ENCODE assay signal across 23 cellular contexts in the genomic region with DNA sequence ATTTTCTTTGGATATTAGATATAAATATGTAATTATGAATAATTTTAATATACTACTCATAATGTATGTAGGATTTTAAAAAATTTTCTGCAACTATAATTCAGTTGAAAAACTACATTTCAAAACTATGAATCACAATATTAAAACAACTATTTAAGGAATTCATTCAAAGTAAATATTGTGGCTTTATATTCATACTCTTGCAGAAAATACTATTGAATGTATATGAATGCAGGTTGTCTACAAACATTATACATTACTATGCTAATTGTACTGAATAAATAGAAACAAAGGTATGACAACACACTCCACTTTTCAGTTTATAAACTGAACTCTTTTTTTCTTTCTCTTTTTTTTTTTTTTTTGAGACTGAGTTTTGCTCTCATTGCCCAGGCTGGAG.
"Had no signal": no experiment of that assay in that cellular context is flagged by ENCODE, and none has a peak within 500 bp of the region (broad histone marks: within the 10 kb centered on the region; RNA-seq: fewer than 3 reads in every experiment).

No MANE protein-coding gene starts in this region.

- H3K27me3 ChIP-seq: adrenal gland, MG63 had no signal

- H3K4me3 ChIP-seq: adrenal gland, MG63 had no signal

- DNase-seq: activated CD4-positive, alpha-beta memory T cell treated with anti-CD3 and anti-CD28 coated beads, Interleukin-2, amount 10 ng/mL, durations not matched to agents 7 days and 5 days; activated CD4-positive, alpha-beta T cell treated with anti-CD3 and anti-CD28 coated beads, Interleukin-2, amount 50 U/mL, for 1 hour; activated CD4-positive, CD25-positive, alpha-beta regulatory T cell; activated naive CD4-positive, alpha-beta T cell treated with anti-CD3 and anti-CD28 coated beads, Interleukin-2, amount 50 U/mL, for 16 hours; activated naive CD8-positive, alpha-beta T cell treated with anti-CD3 and anti-CD28 coated beads, Interleukin-2, amount 10 ng/mL, durations not matched to agents 7 days and 5 days; activated T-cell treated with anti-CD3 and anti-CD28 coated beads for 4 hours; adrenal gland; anterior cingulate cortex; caudate nucleus; MG63; MV-4-11; NCI-H1092 treated with DMSO at 0.1 percent for 48 hours; NCI-H1417 treated with DMSO at 0.1 percent for 48 hours; NCI-H1694; NCI-H2029; NCI-H345; NCI-H510A treated with DMSO at 0.1 percent for 48 hours; NCI-H69; NK-92 treated with Interleukin-12 subunit alpha and Interleukin-12 subunit beta, amount 100 ng/mL, for 24 hours; OCI-M1; SK-N-SH; T-helper 1 cell had no signal

- H3K27ac ChIP-seq: adrenal gland, VCaP had no signal
